25 cellular contexts compared by ENCODE assay signal in genomic region chr5:68557162-68557936, GRCh38.
"Had no signal": no experiment of that assay in that cellular context is flagged by ENCODE, and none has a peak within 500 bp of the region (broad histone marks: within the 10 kb centered on the region; RNA-seq: fewer than 3 reads in every experiment).

No MANE protein-coding gene starts in this region.

- H3K9me3 ChIP-seq: colonic mucosa, psoas muscle, vagina had no signal

- H3K27ac Mint-ChIP-seq: activated naive CD8-positive, alpha-beta T cell treated with anti-CD3 and anti-CD28 coated beads for 36 hours; activated T-helper 17 cell treated with anti-CD3 and anti-CD28 coated beads, Interleukin-2, amount 50 U/mL, for 72 hours; brain; naive B cell had no signal

- H3K4me3 ChIP-seq: colonic mucosa, left lung, psoas muscle, smooth muscle cell, transverse colon, vagina had no signal

- H3K27me3 Mint-ChIP-seq: activated naive CD8-positive, alpha-beta T cell treated with anti-CD3 and anti-CD28 coated beads for 36 hours; activated T-helper 17 cell treated with anti-CD3 and anti-CD28 coated beads, Interleukin-2, amount 50 U/mL, for 72 hours; brain; central memory CD8-positive, alpha-beta T cell; naive B cell had no signal

- H3K4me3 Mint-ChIP-seq: activated naive CD8-positive, alpha-beta T cell treated with anti-CD3 and anti-CD28 coated beads for 36 hours; activated T-helper 17 cell treated with anti-CD3 and anti-CD28 coated beads, Interleukin-2, amount 50 U/mL, for 72 hours; brain; central memory CD8-positive, alpha-beta T cell; naive B cell; neural crest cell had no signal

- H3K4me1 Mint-ChIP-seq: activated naive CD8-positive, alpha-beta T cell treated with anti-CD3 and anti-CD28 coated beads for 36 hours; activated T-helper 17 cell treated with anti-CD3 and anti-CD28 coated beads, Interleukin-2, amount 50 U/mL, for 72 hours; central memory CD8-positive, alpha-beta T cell had no signal

- FAIRE-seq: frontal cortex, keratinocyte had no signal

- H3K4me2 ChIP-seq: smooth muscle cell had no signal

- H3K9me3 Mint-ChIP-seq: activated naive CD8-positive, alpha-beta T cell treated with anti-CD3 and anti-CD28 coated beads for 36 hours; activated T-helper 17 cell treated with anti-CD3 and anti-CD28 coated beads, Interleukin-2, amount 50 U/mL, for 72 hours; central memory CD8-positive, alpha-beta T cell had no signal

- ATAC-seq: activated T-helper 17 cell treated with anti-CD3 and anti-CD28 coated beads, Interleukin-2, amount 50 U/mL, for 72 hours; left lung; psoas muscle; right cardiac atrium had no signal

- H3K27me3 ChIP-seq: colonic mucosa, left lung, transverse colon, vagina had no signal

- H3K36me3 ChIP-seq: colonic mucosa, left lung, transverse colon, vagina had no signal

- DNase-seq: activated CD4-positive, CD25-positive, alpha-beta regulatory T cell treated with anti-CD3 and anti-CD28 coated beads, Interleukin-2, amount 50 U/mL, for 72 hours; activated naive CD4-positive, alpha-beta T cell; activated naive CD8-positive, alpha-beta T cell treated with anti-CD3 and anti-CD28 coated beads for 36 hours; amygdala; colonic mucosa; hypothalamus; left lung; naive B cell; psoas muscle; right cardiac atrium; stimulated activated CD4-positive, alpha-beta T cell treated with anti-CD3 and anti-CD28 coated beads, Interleukin-4, amount 100 ng/mL, for 4 hours; stimulated activated naive CD4-positive, alpha-beta T cell treated with Interleukin-2 at 50 U/mL for 16 hours; substantia nigra; SW 1271; T-helper 2 cell; transverse colon had no signal

- H3K36me3 Mint-ChIP-seq: activated naive CD8-positive, alpha-beta T cell treated with anti-CD3 and anti-CD28 coated beads for 36 hours; brain; naive B cell had no signal

- H3K27ac ChIP-seq: colonic mucosa, left lung, psoas muscle, transverse colon, vagina, VCaP had no signal

- H3K4me1 ChIP-seq: colonic mucosa, left lung, psoas muscle, transverse colon had no signal
